ENCODE assay signal across 26 cellular contexts in the genomic region with DNA sequence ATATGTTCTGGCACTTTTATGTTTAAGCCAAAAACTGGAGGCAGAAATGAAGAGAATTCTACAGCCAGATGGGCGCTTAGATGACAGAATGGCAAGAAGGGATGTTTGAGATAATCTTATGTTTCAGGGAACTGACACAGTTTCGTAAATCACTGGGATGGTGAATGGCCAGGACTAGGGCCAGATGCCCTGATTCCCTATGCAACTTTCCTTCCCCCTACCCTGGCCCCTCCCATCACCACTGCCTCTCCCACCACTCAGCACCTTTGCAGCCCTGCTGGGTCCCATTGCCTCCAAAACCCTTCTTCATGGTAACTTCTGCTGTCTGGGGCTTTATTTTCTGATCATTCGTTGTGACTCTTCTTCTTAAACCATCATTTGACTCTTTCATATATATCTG.
DNase-seq lines count a peak whose midpoint lies in the region; ATAC-seq, FAIRE-seq and TF ChIP-seq lines count a peak whose summit lies in the region.
"Had no signal": no experiment of that assay in that cellular context is flagged by ENCODE, and none has a peak within 500 bp of the region (broad histone marks: within the 10 kb centered on the region; RNA-seq: fewer than 3 reads in every experiment).

No MANE protein-coding gene starts in this region.

- no peak for TF ChIP-seq CTCF in OCI-LY7 (conservative IDR thresholded peaks at IDR 0.05; ENCODE audit: low read length)

- H3K9me3 ChIP-seq in HUES48 (ENCODE audit: control insufficient read depth, insufficient read depth, low read length) (no peaks in the 10 kb centered on the region), OCI-LY7 (ENCODE audit: low read length) (peaks cover 10% of the 10 kb centered on the region; the same call in 1 of the 2 replicates), iPS-20b (ENCODE audit: insufficient read depth, low read depth, low read length) (no peaks in the 10 kb centered on the region), small intestine (ENCODE audit: control insufficient read depth, low read depth) (no peaks in the 10 kb centered on the region), Karpas-422 (ENCODE audit: low read length) (no peaks in the 10 kb centered on the region)
- H3K9me3 ChIP-seq: gastroesophageal sphincter, lower lobe of right lung, spleen, upper lobe of left lung had no signal

- 85 to 95% (median 90%) methylated on average over 3 of the region's 3 CpGs for WGBS in small intestine, 3 donors

- ATAC-seq in HG03280 (IDR thresholded peaks at IDR 0.05; ENCODE audit: unreplicated experiment): no peak
- ATAC-seq: gastroesophageal sphincter, lower lobe of right lung, right cardiac atrium had no signal

- POLR2A ChIA-PET in OCI-LY7 (lab: Charles Lee): interaction anchor here (0.9 to 15.0 kb wide), 3 partner anchors 9 to 169 kb away, joined by 3 to 218 read pairs (median 4); no protein-coding TSS in a partner anchor

- no peak overlapping the region for H3K4me3 ChIP-seq in HUES48 (ENCODE audit: low read depth, low read length)
- H3K4me3 ChIP-seq in OCI-LY7 (ENCODE audit: low read depth, low read length, poor library complexity, severe bottlenecking): no peak overlapping the region
- H3K4me3 ChIP-seq in iPS-20b (ENCODE audit: low read length): no peak overlapping the region
- H3K4me3 ChIP-seq in small intestine (ENCODE audit: low read depth in 1 of 2, low read length in 2 of 2): no peak overlapping the region
- H3K4me3 ChIP-seq in Karpas-422 (ENCODE audit: low read length): no peak overlapping the region
- H3K4me3 ChIP-seq: dorsolateral prefrontal cortex, gastroesophageal sphincter, lower lobe of right lung, spleen, upper lobe of left lung had no signal

- H3K27me3 ChIP-seq in HUES48 (ENCODE audit: control insufficient read depth, insufficient read depth, low read length): no peaks in the 10 kb centered on the region
- H3K27me3 ChIP-seq in iPS-20b (ENCODE audit: insufficient read depth, low read length): no peaks in the 10 kb centered on the region
- H3K27me3 ChIP-seq in small intestine (ENCODE audit: control insufficient read depth in 2 of 2, insufficient read depth in 2 of 2, low read length in 2 of 2): no peaks in the 10 kb centered on the region
- no peaks in the 10 kb centered on the region for H3K27me3 ChIP-seq in Karpas-422 (ENCODE audit: low read length)
- H3K27me3 ChIP-seq: dorsolateral prefrontal cortex, gastroesophageal sphincter, spleen, upper lobe of left lung had no signal

- CTCF ChIA-PET in OCI-LY7 (lab: Charles Lee; ENCODE audit: unreplicated experiment): no interaction called here

- no peak overlapping the region for H3K9ac ChIP-seq in HUES48 (ENCODE audit: low read depth, low read length)
- H3K9ac ChIP-seq in iPS-20b (ENCODE audit: low read depth, low read length): peak overlapping the region; percentile 54; the same call in 1 of the 2 replicates
- no peak overlapping the region for H3K9ac ChIP-seq in Karpas-422 (ENCODE audit: low read length)

- H2AFZ ChIP-seq in OCI-LY7 (ENCODE audit: low read length) (peak overlapping the region; percentile 41; the same call in 1 of the 2 replicates), Karpas-422 (ENCODE audit: low read length) (no peak overlapping the region)

- DNase-seq in OCI-LY7 (ENCODE audit: low spot score) (no peak), small intestine (no peak), Karpas-422 (no peak)
- no peak for DNase-seq in NK-92 treated with Interleukin-12 subunit alpha and Interleukin-12 subunit beta, amount 100 ng/mL, for 24 hours (lab: John Stamatoyannopoulos, UW)
- DNase-seq: activated naive CD4-positive, alpha-beta T cell treated with anti-CD3 and anti-CD28 coated beads for 36 hours; cerebellar nuclear complex; dorsolateral prefrontal cortex; EL; HFFc6; lower lobe of right lung; NCI-H1048; NCI-H187 treated with DMSO at 0.1 percent for 48 hours; NCI-H774; OCI-M1; right cardiac atrium; spleen; stimulated activated CD4-positive, alpha-beta T cell treated with anti-CD3 and anti-CD28 coated beads, Interleukin-2, amount 100 ng/mL, for 48 hours; upper lobe of left lung had no signal

- H3K79me2 ChIP-seq in OCI-LY7 (ENCODE audit: insufficient read depth, low read depth, low read length) (no peaks in the 10 kb centered on the region), Karpas-422 (ENCODE audit: low read length) (no peaks in the 10 kb centered on the region)

- H3K9me2 ChIP-seq in OCI-LY7 (ENCODE audit: insufficient read depth, low read length) (no peaks in the 10 kb centered on the region), Karpas-422 (replicated peaks; ENCODE audit: insufficient read depth, low read length) (no peaks in the 10 kb centered on the region)

- H3K27ac ChIP-seq in HUES48 (ENCODE audit: low read depth, low read length): peak overlapping the region; percentile 26
- H3K27ac ChIP-seq in OCI-LY7 (ENCODE audit: low read depth, low read length, poor library complexity, severe bottlenecking): no peak overlapping the region
- no peak overlapping the region for H3K27ac ChIP-seq in iPS-20b (ENCODE audit: low read length)
- H3K27ac ChIP-seq in small intestine (ENCODE audit: low read depth in 1 of 2, low read length in 1 of 2): no peak overlapping the region
- no peak overlapping the region for H3K27ac ChIP-seq in Karpas-422 (ENCODE audit: low read length)
- H3K27ac ChIP-seq: dorsolateral prefrontal cortex, gastroesophageal sphincter, lower lobe of right lung, spleen, upper lobe of left lung, VCaP had no signal

- no peak for FAIRE-seq in small intestine (lab: Jason Lieb, UNC)
- FAIRE-seq: D721Med, endothelial cell of umbilical vein, GM12891 had no signal

- H3K4me2 ChIP-seq in OCI-LY7 (ENCODE audit: low read length) (no peak overlapping the region), Karpas-422 (ENCODE audit: low read depth, low read length, poor library complexity, severe bottlenecking) (no peak overlapping the region)

- H4K20me1 ChIP-seq in OCI-LY7 (ENCODE audit: insufficient read depth, low read length) (no peaks in the 10 kb centered on the region), Karpas-422 (ENCODE audit: insufficient read depth, low read depth, low read length) (no peaks in the 10 kb centered on the region)

- H3K36me3 ChIP-seq in HUES48 (ENCODE audit: control insufficient read depth, insufficient read depth, low read length): no peaks in the 10 kb centered on the region
- H3K36me3 ChIP-seq in OCI-LY7 (ENCODE audit: insufficient read depth, low read length): no peaks in the 10 kb centered on the region; the same call in 1 of the 2 replicates
- H3K36me3 ChIP-seq in iPS-20b (ENCODE audit: insufficient read depth, low read depth, low read length): no peaks in the 10 kb centered on the region
- no peaks in the 10 kb centered on the region for H3K36me3 ChIP-seq in small intestine (ENCODE audit: control insufficient read depth in 2 of 2, insufficient read depth in 2 of 2, low read length in 2 of 2)
- no peaks in the 10 kb centered on the region for H3K36me3 ChIP-seq in Karpas-422 (ENCODE audit: insufficient read depth, low read length)
- H3K36me3 ChIP-seq: gastroesophageal sphincter, lower lobe of right lung, spleen, upper lobe of left lung had no signal

- intact Hi-C loops in OCI-LY7 (cut with micrococcal nuclease; ENCODE audit: unreplicated experiment): no loop called here

- H3K4me1 ChIP-seq in HUES48 (ENCODE audit: control insufficient read depth, insufficient read depth, low read length): peaks cover 40% of the 10 kb centered on the region
- peaks cover 30% of the 10 kb centered on the region for H3K4me1 ChIP-seq in OCI-LY7 (ENCODE audit: insufficient read depth, low read length, poor library complexity, severe bottlenecking)
- peaks cover 30% of the 10 kb centered on the region for H3K4me1 ChIP-seq in iPS-20b (ENCODE audit: insufficient read depth, low read length)
- H3K4me1 ChIP-seq in small intestine (ENCODE audit: control insufficient read depth in 2 of 2, insufficient read depth in 1 of 2, low read depth in 1 of 2, low read length in 1 of 2): no peaks in the 10 kb centered on the region
- no peaks in the 10 kb centered on the region for H3K4me1 ChIP-seq in Karpas-422 (ENCODE audit: low read length)
- H3K4me1 ChIP-seq: gastroesophageal sphincter, spleen, upper lobe of left lung had no signal

- no TSS peak for BruUV-seq in OCI-LY7 (replicated peaks; lab: Mats Ljungman, UMichigan)
